In the genomic region with DNA sequence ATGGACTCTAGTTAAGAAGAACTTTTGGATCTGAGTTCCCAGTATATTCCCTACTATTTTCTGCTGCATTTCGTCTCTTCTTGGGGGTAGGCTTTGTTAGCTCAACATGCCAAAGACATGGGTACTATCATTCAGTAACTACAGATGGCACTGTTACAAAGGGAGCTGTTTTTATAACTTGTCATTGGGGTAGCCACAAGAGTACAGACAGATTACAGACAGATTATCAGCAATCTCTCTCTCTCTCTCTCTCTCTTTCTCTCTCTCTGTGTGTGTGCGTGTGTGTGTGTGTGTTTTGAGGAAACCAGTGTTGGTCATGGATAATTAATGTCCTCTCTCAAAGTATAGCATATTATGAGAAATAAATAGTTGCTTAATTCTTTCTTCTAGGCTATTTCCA, we compare ENCODE assay signal across 10 cellular contexts.
DNase-seq lines count a peak whose midpoint lies in the region; ATAC-seq and TF ChIP-seq lines count a peak whose summit lies in the region.
"Had no signal": no experiment of that assay in that cellular context is flagged by ENCODE, and none has a peak within 500 bp of the region (broad histone marks: within the 10 kb centered on the region; RNA-seq: fewer than 3 reads in every experiment).

No MANE protein-coding gene starts in this region.

- TF ChIP-seq POLR2A in Peyer's patch (IDR thresholded peaks at IDR 0.05) = no peak

- H3K4me1 ChIP-seq in adipocyte (ENCODE audit: control insufficient read depth, insufficient read depth, low read length) = peaks cover 25% of the 10 kb centered on the region
- no peaks in the 10 kb centered on the region for H3K4me1 ChIP-seq in left lung
- peaks cover 0 to 4% (median 0%) of the 10 kb centered on the region in 4 donors for H3K4me1 ChIP-seq in Peyer's patch
- H3K4me1 ChIP-seq in upper lobe of right lung = no peaks in the 10 kb centered on the region

- no peak overlapping the region for H3K27ac ChIP-seq in left lung
- peak overlapping the region in 1 of 4 donors; percentile 51 for H3K27ac ChIP-seq in Peyer's patch
- H3K27ac ChIP-seq in upper lobe of right lung = no peak overlapping the region

- ATAC-seq in left lung (peak; percentile 33), HG03159 (IDR thresholded peaks at IDR 0.05; ENCODE audit: unreplicated experiment) (no peak), upper lobe of right lung (no peak)

- H3K4me3 ChIP-seq in adipocyte (ENCODE audit: low read length) = no peak overlapping the region
- H3K4me3 ChIP-seq in left lung = no peak overlapping the region
- H3K4me3 ChIP-seq in Peyer's patch = no peak overlapping the region
- no peak overlapping the region for H3K4me3 ChIP-seq in upper lobe of right lung

- H3K36me3 ChIP-seq in adipocyte (ENCODE audit: control insufficient read depth, insufficient read depth, low read length, severe bottlenecking) (peaks cover 3% of the 10 kb centered on the region), left lung (peaks cover 0 to 13% of the 10 kb centered on the region in 2 donors), Peyer's patch (no peaks in the 10 kb centered on the region), upper lobe of right lung (no peaks in the 10 kb centered on the region)

- peak; percentile 11 for DNase-seq in AG20443 (ENCODE audit: low spot score)
- peak; percentile 34 for DNase-seq in HT-29 (ENCODE audit: low spot score)
- peak; percentile 17 for DNase-seq in adipocyte (ENCODE audit: low read depth)
- no peak for DNase-seq in left lung
- DNase-seq in NCI-H2196 treated with DMSO at 0.1 percent for 48 hours (lab: John Stamatoyannopoulos, UW; ENCODE audit: unreplicated experiment) = no peak
- no peak for DNase-seq in Peyer's patch
- no peak for DNase-seq in upper lobe of right lung
- DNase-seq: activated naive CD4-positive, alpha-beta T cell treated with anti-CD3 and anti-CD28 coated beads, Interleukin-2, amount 10 ng/mL, durations not matched to agents 7 days and 5 days; Karpas-422 had no signal

- H3K27me3 ChIP-seq in adipocyte (replicated peaks; ENCODE audit: control insufficient read depth, insufficient read depth, low read length) = no peaks in the 10 kb centered on the region
- no peaks in the 10 kb centered on the region for H3K27me3 ChIP-seq in left lung
- no peaks in the 10 kb centered on the region for H3K27me3 ChIP-seq in Peyer's patch
- no peaks in the 10 kb centered on the region for H3K27me3 ChIP-seq in upper lobe of right lung

- H3K9ac ChIP-seq in adipocyte (ENCODE audit: low read length) = peak overlapping the region; percentile 7

- intact Hi-C loops in left lung (cut with DNase I) (no loop called here), upper lobe of right lung (cut with DNase I) (no loop called here)

- no peaks in the 10 kb centered on the region for H3K9me3 ChIP-seq in adipocyte (ENCODE audit: control insufficient read depth, low read length)
- no peaks in the 10 kb centered on the region for H3K9me3 ChIP-seq in left lung
- H3K9me3 ChIP-seq in Peyer's patch = no peaks in the 10 kb centered on the region
- H3K9me3 ChIP-seq in upper lobe of right lung = no peaks in the 10 kb centered on the region

- TF ChIP-seq CTCF in left lung (IDR thresholded peaks at IDR 0.05) (no peak), Peyer's patch (IDR thresholded peaks at IDR 0.05) (peak in 3 of 6 experiments; percentile 14 to 26 (median 19)), upper lobe of right lung (IDR thresholded peaks at IDR 0.05) (no peak)

Comparison
In these comparisons a context has a peak if more than half of its experiments do, and no peak if none do; other contexts are left out.
1. DNase-seq: peak in AG20443 (single experiment), HT-29 (single experiment) and adipocyte (single experiment); none in left lung (0 of 2), NCI-H2196 treated with DMSO at 0.1 percent for 48 hours (single experiment), Peyer's patch (0 of 3) and upper lobe of right lung (single experiment).